ENCODE assay signal across 8 cellular contexts in the genomic region with DNA sequence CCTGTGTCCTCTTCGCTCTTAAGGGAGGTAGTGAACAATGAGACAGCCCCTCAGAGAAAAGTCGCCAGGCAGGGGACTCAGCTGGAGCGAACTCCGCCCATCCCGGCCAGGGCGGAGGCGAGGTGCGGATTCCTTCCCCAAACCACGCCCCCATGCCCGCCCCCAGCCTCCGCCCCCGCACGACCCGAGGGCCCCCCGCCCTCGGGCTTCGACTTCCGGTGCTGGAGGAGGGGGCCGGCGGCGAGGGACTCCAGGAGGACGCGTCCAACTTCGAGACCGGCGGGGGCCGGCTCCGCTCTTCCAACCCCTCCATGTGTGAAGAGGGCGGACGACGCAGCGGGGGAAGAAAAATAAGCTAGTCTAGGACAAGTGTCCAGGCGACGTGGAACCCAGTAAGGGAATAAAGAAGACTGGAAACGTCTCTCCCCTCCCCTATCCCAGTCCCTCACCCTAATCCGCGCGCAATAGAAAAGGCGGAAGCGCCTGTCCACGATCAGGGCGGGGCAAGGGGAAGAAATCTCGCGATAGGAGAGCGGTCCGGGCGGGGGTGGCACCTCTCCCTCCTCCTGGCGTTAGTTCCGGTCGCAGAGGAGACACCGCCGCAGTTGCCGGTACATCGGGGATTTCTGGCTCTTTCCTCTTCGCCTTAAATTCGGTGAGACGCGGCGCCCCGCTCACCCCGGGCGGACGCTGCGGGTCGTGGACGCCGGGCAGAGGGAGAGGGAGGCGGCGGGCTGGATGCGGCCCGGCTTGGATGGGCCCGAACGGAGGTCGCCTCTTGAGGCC. TPM values are rescaled to one million over a fixed set of nuclear protein-coding genes. Genes with fewer than 3 reads are reported as not detected.
DNase-seq lines count a peak whose midpoint lies in the region; ATAC-seq and TF ChIP-seq lines count a peak whose summit lies in the region.

A gene (plus strand): TSS at position 575 of the 786 bp plus-strand sequence. CDS start 1,308 bp downstream, outside the sequence.

- H2AFZ ChIP-seq in parathyroid adenoma, result peak within 1 kb of the TSS; percentile 88

- H3K4me1 ChIP-seq in parathyroid adenoma (peaks cover 5% of the 10 kb centered on the region), tibial nerve (peaks cover 2 to 58% (median 26%) of the 10 kb centered on the region in 4 donors)

- peak; percentile 75 to 96 for TF ChIP-seq EP300 in tibial nerve (IDR thresholded peaks at IDR 0.05)

- H3K9me3 Mint-ChIP-seq in activated naive CD8-positive, alpha-beta T cell treated with anti-CD3 and anti-CD28 coated beads, Interleukin-2, amount 50 U/mL, for 24 hours, result no peaks in the 10 kb centered on the region

- 0% methylated on average over 50 to 66 of the region's 74 CpGs for WGBS in tibial nerve, 2 donors

- no peaks in the 10 kb centered on the region for H3K9me3 ChIP-seq in parathyroid adenoma (ENCODE audit: control insufficient read depth, low read length)
- H3K9me3 ChIP-seq in tibial nerve, result no peaks in the 10 kb centered on the region

- H3K4me3 Mint-ChIP-seq in activated naive CD8-positive, alpha-beta T cell treated with anti-CD3 and anti-CD28 coated beads, Interleukin-2, amount 50 U/mL, for 24 hours, result peak within 1 kb of the TSS; percentile 98

- TF ChIP-seq CTCF in GM12865 (IDR thresholded peaks at IDR 0.05; ENCODE audit: insufficient read depth, low read depth, low read length, missing control alignments) (no peak), parathyroid adenoma (IDR thresholded peaks at IDR 0.05) (no peak), tibial nerve (IDR thresholded peaks at IDR 0.05) (peak in 1 of 5 experiments; percentile 51)

- H3K9ac ChIP-seq in parathyroid adenoma, result peak within 1 kb of the TSS; percentile 95

- ATAC-seq in HG02763 (IDR thresholded peaks at IDR 0.05; ENCODE audit: unreplicated experiment) (peak; percentile 78), Right ventricle myocardium superior (ENCODE audit: poor library complexity) (peak; percentile 95)
- ATAC-seq in activated naive CD8-positive, alpha-beta T cell treated with anti-CD3 and anti-CD28 coated beads, Interleukin-2, amount 50 U/mL, for 24 hours, result peak; percentile 76

- H3K27me3 Mint-ChIP-seq in activated naive CD8-positive, alpha-beta T cell treated with anti-CD3 and anti-CD28 coated beads, Interleukin-2, amount 50 U/mL, for 24 hours, result no peaks in the 10 kb centered on the region

- H3K36me3 Mint-ChIP-seq in activated naive CD8-positive, alpha-beta T cell treated with anti-CD3 and anti-CD28 coated beads, Interleukin-2, amount 50 U/mL, for 24 hours (ENCODE audit: low read depth), result peaks cover 39% of the 10 kb centered on the region

- H3K4me2 ChIP-seq in parathyroid adenoma (ENCODE audit: low read length), result peak within 1 kb of the TSS; percentile 91

- no peaks in the 10 kb centered on the region for H3K27me3 ChIP-seq in parathyroid adenoma (ENCODE audit: control insufficient read depth, insufficient read depth, low read length)
- no peaks in the 10 kb centered on the region for H3K27me3 ChIP-seq in tibial nerve

- peaks cover 31% of the 10 kb centered on the region for H3K79me2 ChIP-seq in parathyroid adenoma

- peak within 1 kb of the TSS; percentile 95 for H3K27ac Mint-ChIP-seq in activated naive CD8-positive, alpha-beta T cell treated with anti-CD3 and anti-CD28 coated beads, Interleukin-2, amount 50 U/mL, for 24 hours

- peaks cover 51% of the 10 kb centered on the region for H3K4me1 Mint-ChIP-seq in activated naive CD8-positive, alpha-beta T cell treated with anti-CD3 and anti-CD28 coated beads, Interleukin-2, amount 50 U/mL, for 24 hours

- H3K36me3 ChIP-seq in parathyroid adenoma (ENCODE audit: control insufficient read depth, insufficient read depth, low read length) (no peaks in the 10 kb centered on the region), tibial nerve (peaks cover 0 to 27% (median 14%) of the 10 kb centered on the region in 3 donors)

- intact Hi-C loops in Right ventricle myocardium superior (cut with DNase I), result loop anchor here (5.0 kb wide), 1 partner anchor 99 kb away; no protein-coding TSS in a partner anchor

- H3K4me3 ChIP-seq in GM12865 (ENCODE audit: low read depth, low read length), result peak within 1 kb of the TSS; percentile 82
- H3K4me3 ChIP-seq in parathyroid adenoma (ENCODE audit: low read depth, low read length), result peak within 1 kb of the TSS; percentile 95
- H3K4me3 ChIP-seq in tibial nerve, result peak within 1 kb of the TSS; percentile 81 to 90 (median 87)

- DNase-seq in GM12865 (ENCODE audit: low read depth), result peak; percentile 98
- DNase-seq in NCI-H1417 treated with DMSO at 0.1 percent for 48 hours (lab: John Stamatoyannopoulos, UW), result peak; percentile 78
- DNase-seq in SW480 (ENCODE audit: low spot score), result peak; percentile 94
- DNase-seq in activated naive CD8-positive, alpha-beta T cell treated with anti-CD3 and anti-CD28 coated beads, Interleukin-2, amount 50 U/mL, for 24 hours, result peak; percentile 96
- peak; percentile 96 for DNase-seq in Right ventricle myocardium superior
- peak; percentile 91 to 95 for DNase-seq in tibial nerve (ENCODE audit: low spot score in 2 of 2)

- peak within 1 kb of the TSS; percentile 85 for H3K27ac ChIP-seq in parathyroid adenoma
- H3K27ac ChIP-seq in tibial nerve, result peak within 1 kb of the TSS; percentile 98 to 99 (median 99)

- peak; percentile 82 to 97 for TF ChIP-seq POLR2A in tibial nerve (IDR thresholded peaks at IDR 0.05)

RNA-seq across cellular contexts. Expression of the gene that starts here (rescaled TPM):
- total RNA-seq in Right ventricle myocardium superior, result 72.2 TPM
- total RNA-seq in tibial nerve, result 100 to 1,000 TPM; 179 to 285 (median 244) TPM

Comparison
In these comparisons a context has a peak if more than half of its experiments do, and no peak if none do; other contexts are left out.
1. Peak in every context shown above with its lines: DNase-seq, ATAC-seq, H3K4me3 ChIP-seq and H3K27ac ChIP-seq.